1 cellular context compared by ENCODE assay signal in the genomic region with DNA sequence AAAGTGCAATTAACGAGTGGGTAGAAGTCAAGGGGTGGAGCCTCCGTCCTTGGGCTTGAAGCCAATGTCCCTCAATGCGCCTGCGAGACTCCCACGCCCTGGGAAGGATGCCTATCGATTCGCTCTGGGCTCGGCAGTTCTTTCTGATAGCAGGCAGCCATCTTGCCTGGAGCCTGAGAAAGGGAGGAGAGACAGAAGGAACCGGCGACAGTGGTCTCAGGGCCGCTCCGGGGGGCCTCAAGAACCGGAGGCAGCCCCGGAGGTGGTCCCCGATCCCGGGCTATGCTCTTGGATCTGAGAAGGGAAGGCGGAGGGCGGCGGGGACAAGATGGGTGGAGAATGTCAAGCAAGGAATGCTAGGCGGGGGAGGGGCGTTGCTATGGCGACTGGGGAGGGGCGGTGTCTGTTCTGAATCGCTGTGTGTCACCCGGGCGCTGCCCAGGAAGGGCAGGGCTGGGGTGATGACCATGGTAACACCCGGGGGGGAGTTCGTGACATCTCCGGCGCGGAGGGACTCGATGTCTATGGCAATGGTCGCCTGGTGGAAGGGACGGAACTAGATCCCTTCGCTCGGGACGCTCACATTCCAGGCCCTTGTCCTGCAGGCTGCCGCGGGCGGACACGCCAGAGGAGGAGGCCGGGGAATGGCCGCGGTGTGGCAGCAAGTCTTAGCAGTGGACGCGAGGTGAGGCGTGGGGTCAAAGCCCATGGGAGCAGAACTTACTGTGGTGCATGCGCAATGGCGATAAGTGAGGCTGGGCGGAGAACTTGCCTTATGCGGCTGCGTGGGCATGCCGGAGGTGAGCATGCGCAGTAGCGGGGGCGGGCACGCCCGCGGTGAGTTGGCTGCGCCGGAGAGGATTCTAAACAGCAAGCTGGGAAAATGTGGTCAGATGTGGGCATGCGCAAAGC.
TF ChIP-seq lines count a peak whose summit lies in the region.

Gene WDR13, plus strand, starts transcription at position 140 of the 912 bp plus-strand sequence. Its CDS starts 505 bp downstream, at position 645.

TF ChIP-seq in K562, 482 proteins besides CTCF, POLR2A, EP300 and RAD21 (continued from another document and continues in another):
- TF ChIP-seq GMEB1 (CRISPR knock-in tag; IDR thresholded peaks at IDR 0.05) (peak; percentile 65), BACH1 (tag; IDR thresholded peaks at IDR 0.05) (no peak), FOS (IDR thresholded peaks at IDR 0.05; ENCODE audit: extremely low read depth, insufficient read length) (no peak), ZNF239 (CRISPR knock-in tag; IDR thresholded peaks at IDR 0.05) (no peak), SREBF1 (IDR thresholded peaks at IDR 0.05; ENCODE audit: borderline replicate concordance, low read depth, low read length) (no peak), ZNF511 (CRISPR knock-in tag; IDR thresholded peaks at IDR 0.05) (peak; percentile 58; the same call in 1 of the 2 replicates), NFE2 (IDR thresholded peaks at IDR 0.05; ENCODE audit: low read depth) (no peak), SMAD4 (CRISPR knock-in tag; conservative IDR thresholded peaks at IDR 0.05) (no peak), RCOR1 (IDR thresholded peaks at IDR 0.05; ENCODE audit: borderline replicate concordance in 1 of 2, low read depth in 2 of 2, low read length in 2 of 2) (peak in 1 of 2 experiments; percentile 83; a peak in 2 of 4 replicates), FOXA3 (CRISPR knock-in tag; conservative IDR thresholded peaks at IDR 0.05 in 1 of 2, IDR thresholded peaks at IDR 0.05 in 1 of 2) (0 out of 4 replicates have a peak, but pooled peaks have one; percentile 20 to 24), ZNF431 (CRISPR knock-in tag; IDR thresholded peaks at IDR 0.05) (no peak), ZKSCAN1 (IDR thresholded peaks at IDR 0.05; ENCODE audit: low read depth, low read length) (no peak), ADNP (tag; IDR thresholded peaks at IDR 0.05) (no peak), RNF2 (IDR thresholded peaks at IDR 0.05) (peak; percentile 45; the same call in 1 of the 2 replicates), TRIM24 (IDR thresholded peaks at IDR 0.05) (no peak), TSHZ1 (CRISPR knock-in tag; IDR thresholded peaks at IDR 0.05) (no peak), ELF2 (CRISPR knock-in tag; IDR thresholded peaks at IDR 0.05) (no peak), ZNF561 (CRISPR knock-in tag; conservative IDR thresholded peaks at IDR 0.05) (no peak), ZNF398 (CRISPR knock-in tag; IDR thresholded peaks at IDR 0.05) (no peak), ZNF12 (CRISPR knock-in tag; IDR thresholded peaks at IDR 0.05) (no peak), NFATC3 (IDR thresholded peaks at IDR 0.05) (no peak), EGR1 (conservative IDR thresholded peaks at IDR 0.05) (peak; percentile 94), MAFK (IDR thresholded peaks at IDR 0.05; ENCODE audit: low read length) (no peak), NCOA6 (IDR thresholded peaks at IDR 0.05) (no peak), NCOA4 (IDR thresholded peaks at IDR 0.05; ENCODE audit: partially characterized antibody) (no peak)
- TF ChIP-seq, protein P1, sequence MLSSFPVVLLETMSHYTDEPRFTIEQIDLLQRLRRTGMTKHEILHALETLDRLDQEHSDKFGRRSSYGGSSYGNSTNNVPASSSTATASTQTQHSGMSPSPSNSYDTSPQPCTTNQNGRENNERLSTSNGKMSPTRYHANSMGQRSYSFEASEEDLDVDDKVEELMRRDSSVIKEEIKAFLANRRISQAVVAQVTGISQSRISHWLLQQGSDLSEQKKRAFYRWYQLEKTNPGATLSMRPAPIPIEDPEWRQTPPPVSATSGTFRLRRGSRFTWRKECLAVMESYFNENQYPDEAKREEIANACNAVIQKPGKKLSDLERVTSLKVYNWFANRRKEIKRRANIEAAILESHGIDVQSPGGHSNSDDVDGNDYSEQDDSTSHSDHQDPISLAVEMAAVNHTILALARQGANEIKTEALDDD (IDR thresholded peaks at IDR 0.05): no peak
- TF ChIP-seq, protein P2, sequence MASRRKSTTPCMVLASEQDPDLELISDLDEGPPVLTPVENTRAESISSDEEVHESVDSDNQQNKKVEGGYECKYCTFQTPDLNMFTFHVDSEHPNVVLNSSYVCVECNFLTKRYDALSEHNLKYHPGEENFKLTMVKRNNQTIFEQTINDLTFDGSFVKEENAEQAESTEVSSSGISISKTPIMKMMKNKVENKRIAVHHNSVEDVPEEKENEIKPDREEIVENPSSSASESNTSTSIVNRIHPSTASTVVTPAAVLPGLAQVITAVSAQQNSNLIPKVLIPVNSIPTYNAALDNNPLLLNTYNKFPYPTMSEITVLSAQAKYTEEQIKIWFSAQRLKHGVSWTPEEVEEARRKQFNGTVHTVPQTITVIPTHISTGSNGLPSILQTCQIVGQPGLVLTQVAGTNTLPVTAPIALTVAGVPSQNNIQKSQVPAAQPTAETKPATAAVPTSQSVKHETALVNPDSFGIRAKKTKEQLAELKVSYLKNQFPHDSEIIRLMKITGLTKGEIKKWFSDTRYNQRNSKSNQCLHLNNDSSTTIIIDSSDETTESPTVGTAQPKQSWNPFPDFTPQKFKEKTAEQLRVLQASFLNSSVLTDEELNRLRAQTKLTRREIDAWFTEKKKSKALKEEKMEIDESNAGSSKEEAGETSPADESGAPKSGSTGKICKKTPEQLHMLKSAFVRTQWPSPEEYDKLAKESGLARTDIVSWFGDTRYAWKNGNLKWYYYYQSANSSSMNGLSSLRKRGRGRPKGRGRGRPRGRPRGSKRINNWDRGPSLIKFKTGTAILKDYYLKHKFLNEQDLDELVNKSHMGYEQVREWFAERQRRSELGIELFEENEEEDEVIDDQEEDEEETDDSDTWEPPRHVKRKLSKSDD (conservative IDR thresholded peaks at IDR 0.05; ENCODE audit: low read length): no peak
- TF ChIP-seq, protein P3, sequence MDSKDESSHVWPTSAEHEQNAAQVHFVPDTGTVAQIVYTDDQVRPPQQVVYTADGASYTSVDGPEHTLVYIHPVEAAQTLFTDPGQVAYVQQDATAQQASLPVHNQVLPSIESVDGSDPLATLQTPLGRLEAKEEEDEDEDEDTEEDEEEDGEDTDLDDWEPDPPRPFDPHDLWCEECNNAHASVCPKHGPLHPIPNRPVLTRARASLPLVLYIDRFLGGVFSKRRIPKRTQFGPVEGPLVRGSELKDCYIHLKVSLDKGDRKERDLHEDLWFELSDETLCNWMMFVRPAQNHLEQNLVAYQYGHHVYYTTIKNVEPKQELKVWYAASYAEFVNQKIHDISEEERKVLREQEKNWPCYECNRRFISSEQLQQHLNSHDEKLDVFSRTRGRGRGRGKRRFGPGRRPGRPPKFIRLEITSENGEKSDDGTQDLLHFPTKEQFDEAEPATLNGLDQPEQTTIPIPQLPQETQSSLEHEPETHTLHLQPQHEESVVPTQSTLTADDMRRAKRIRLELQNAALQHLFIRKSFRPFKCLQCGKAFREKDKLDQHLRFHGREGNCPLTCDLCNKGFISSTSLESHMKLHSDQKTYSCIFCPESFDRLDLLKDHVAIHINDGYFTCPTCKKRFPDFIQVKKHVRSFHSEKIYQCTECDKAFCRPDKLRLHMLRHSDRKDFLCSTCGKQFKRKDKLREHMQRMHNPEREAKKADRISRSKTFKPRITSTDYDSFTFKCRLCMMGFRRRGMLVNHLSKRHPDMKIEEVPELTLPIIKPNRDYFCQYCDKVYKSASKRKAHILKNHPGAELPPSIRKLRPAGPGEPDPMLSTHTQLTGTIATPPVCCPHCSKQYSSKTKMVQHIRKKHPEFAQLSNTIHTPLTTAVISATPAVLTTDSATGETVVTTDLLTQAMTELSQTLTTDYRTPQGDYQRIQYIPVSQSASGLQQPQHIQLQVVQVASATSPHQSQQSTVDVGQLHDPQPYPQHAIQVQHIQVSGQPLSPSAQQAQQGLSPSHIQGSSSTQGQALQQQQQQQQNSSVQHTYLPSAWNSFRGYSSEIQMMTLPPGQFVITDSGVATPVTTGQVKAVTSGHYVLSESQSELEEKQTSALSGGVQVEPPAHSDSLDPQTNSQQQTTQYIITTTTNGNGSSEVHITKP (IDR thresholded peaks at IDR 0.05; ENCODE audit: partially characterized antibody): no peak
- TF ChIP-seq, protein P4, sequence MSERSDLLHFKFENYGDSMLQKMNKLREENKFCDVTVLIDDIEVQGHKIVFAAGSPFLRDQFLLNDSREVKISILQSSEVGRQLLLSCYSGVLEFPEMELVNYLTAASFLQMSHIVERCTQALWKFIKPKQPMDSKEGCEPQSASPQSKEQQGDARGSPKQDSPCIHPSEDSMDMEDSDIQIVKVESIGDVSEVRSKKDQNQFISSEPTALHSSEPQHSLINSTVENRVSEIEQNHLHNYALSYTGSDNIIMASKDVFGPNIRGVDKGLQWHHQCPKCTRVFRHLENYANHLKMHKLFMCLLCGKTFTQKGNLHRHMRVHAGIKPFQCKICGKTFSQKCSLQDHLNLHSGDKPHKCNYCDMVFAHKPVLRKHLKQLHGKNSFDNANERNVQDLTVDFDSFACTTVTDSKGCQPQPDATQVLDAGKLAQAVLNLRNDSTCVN (CRISPR knock-in tag; IDR thresholded peaks at IDR 0.05): no peak
- TF ChIP-seq, protein P5, sequence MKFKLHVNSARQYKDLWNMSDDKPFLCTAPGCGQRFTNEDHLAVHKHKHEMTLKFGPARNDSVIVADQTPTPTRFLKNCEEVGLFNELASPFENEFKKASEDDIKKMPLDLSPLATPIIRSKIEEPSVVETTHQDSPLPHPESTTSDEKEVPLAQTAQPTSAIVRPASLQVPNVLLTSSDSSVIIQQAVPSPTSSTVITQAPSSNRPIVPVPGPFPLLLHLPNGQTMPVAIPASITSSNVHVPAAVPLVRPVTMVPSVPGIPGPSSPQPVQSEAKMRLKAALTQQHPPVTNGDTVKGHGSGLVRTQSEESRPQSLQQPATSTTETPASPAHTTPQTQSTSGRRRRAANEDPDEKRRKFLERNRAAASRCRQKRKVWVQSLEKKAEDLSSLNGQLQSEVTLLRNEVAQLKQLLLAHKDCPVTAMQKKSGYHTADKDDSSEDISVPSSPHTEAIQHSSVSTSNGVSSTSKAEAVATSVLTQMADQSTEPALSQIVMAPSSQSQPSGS (CRISPR knock-in tag; IDR thresholded peaks at IDR 0.05): no peak
- TF ChIP-seq, protein P6, sequence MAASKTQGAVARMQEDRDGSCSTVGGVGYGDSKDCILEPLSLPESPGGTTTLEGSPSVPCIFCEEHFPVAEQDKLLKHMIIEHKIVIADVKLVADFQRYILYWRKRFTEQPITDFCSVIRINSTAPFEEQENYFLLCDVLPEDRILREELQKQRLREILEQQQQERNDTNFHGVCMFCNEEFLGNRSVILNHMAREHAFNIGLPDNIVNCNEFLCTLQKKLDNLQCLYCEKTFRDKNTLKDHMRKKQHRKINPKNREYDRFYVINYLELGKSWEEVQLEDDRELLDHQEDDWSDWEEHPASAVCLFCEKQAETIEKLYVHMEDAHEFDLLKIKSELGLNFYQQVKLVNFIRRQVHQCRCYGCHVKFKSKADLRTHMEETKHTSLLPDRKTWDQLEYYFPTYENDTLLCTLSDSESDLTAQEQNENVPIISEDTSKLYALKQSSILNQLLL (CRISPR knock-in tag; IDR thresholded peaks at IDR 0.05; ENCODE audit: borderline replicate concordance): no peak
- TF ChIP-seq, protein P7, sequence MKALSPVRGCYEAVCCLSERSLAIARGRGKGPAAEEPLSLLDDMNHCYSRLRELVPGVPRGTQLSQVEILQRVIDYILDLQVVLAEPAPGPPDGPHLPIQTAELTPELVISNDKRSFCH (CRISPR knock-in tag; IDR thresholded peaks at IDR 0.05): no peak
- TF ChIP-seq, protein P7 (tag; IDR thresholded peaks at IDR 0.05): no peak
